In genomic region chr2:135279209-135279608, GRCh38 we compare ENCODE assay signal across 28 cellular contexts.
A peak's percentile ranks its signal among the peaks of the same experiment; 100 is the strongest.
DNase-seq lines count a peak whose midpoint lies in the region; ATAC-seq, FAIRE-seq and TF ChIP-seq lines count a peak whose summit lies in the region.
"Had no signal": no experiment of that assay in that cellular context is flagged by ENCODE, and none has a peak within 500 bp of the region (broad histone marks: within the 10 kb centered on the region; RNA-seq: fewer than 3 reads in every experiment).

No MANE protein-coding gene starts in this region.

- no peak for TF ChIP-seq POLR2A in HepG2 (IDR thresholded peaks at IDR 0.05; ENCODE audit: insufficient read depth in 1 of 2, low read depth in 2 of 2, low read length in 2 of 2)
- no peak for TF ChIP-seq POLR2A in right lobe of liver (IDR thresholded peaks at IDR 0.05)

- intact Hi-C loops in HepG2 (cut with micrococcal nuclease; ENCODE audit: unreplicated experiment) (no loop called here), right lobe of liver (cut with DNase I) (no loop called here), psoas muscle (cut with DNase I) (no loop called here)

- H3K27me3 ChIP-seq in HepG2 (ENCODE audit: control insufficient read depth in 1 of 2, insufficient read depth in 2 of 2, low read length in 2 of 2) (no peaks in the 10 kb centered on the region), right lobe of liver (no peaks in the 10 kb centered on the region), psoas muscle (ENCODE audit: insufficient read depth in 3 of 3, low read length in 2 of 3) (no peaks in the 10 kb centered on the region)
- H3K27me3 ChIP-seq: BLaER1 treated with 17β-estradiol and CSF1 and Interleukin-3, amounts not matched to agents 10 nM and 100 nM had no signal

- H3K36me3 ChIP-seq in HepG2 (replicated peaks in 1 of 2; ENCODE audit: control insufficient read depth in 1 of 2, insufficient read depth in 2 of 2, low read length in 2 of 2): no peaks in the 10 kb centered on the region
- H3K36me3 ChIP-seq in right lobe of liver: no peaks in the 10 kb centered on the region
- no peaks in the 10 kb centered on the region for H3K36me3 ChIP-seq in SK-N-MC (ENCODE audit: insufficient read depth, low read length)
- H3K36me3 ChIP-seq in psoas muscle (ENCODE audit: insufficient read depth in 1 of 2, low read depth in 1 of 2): no peaks in the 10 kb centered on the region

- CTCF ChIA-PET in HepG2 (lab: Yijun Ruan, JAX; ENCODE audit: low intra/inter-chr PET ratio, low total read pairs): no interaction called here

- in situ Hi-C loops in HepG2 (cut with HindIII; ENCODE audit: extremely low pct_ligation_motif_present, low pct_unique_long_range_greater_than_20kb): no loop called here

- TF ChIP-seq EP300 in HepG2 (IDR thresholded peaks at IDR 0.05; ENCODE audit: low read depth in 2 of 2, low read length in 2 of 2): no peak
- TF ChIP-seq EP300 in HepG2 (CRISPR knock-in tag; IDR thresholded peaks at IDR 0.05; ENCODE audit: borderline replicate concordance): no peak

- no peaks in the 10 kb centered on the region for H3K79me2 ChIP-seq in HepG2 (ENCODE audit: insufficient read depth, low read length)

- H3K9ac ChIP-seq in HepG2 (ENCODE audit: insufficient read depth, low read depth, low read length) (no peak overlapping the region), SK-N-MC (ENCODE audit: insufficient read length) (no peak overlapping the region)
- H3K9ac ChIP-seq: BLaER1 treated with 17β-estradiol and CSF1 and Interleukin-3, amounts not matched to agents 10 nM and 100 nM; GM23248 had no signal

- H3K27ac ChIP-seq in HepG2 (ENCODE audit: extremely low read length, insufficient read depth, low read length) (no peak overlapping the region), right lobe of liver (no peak overlapping the region), SK-N-MC (peak overlapping the region; percentile 29; the same call in 1 of the 2 replicates), psoas muscle (no peak overlapping the region)
- H3K27ac ChIP-seq: A549; BLaER1 treated with 17β-estradiol and CSF1 and Interleukin-3, amounts not matched to agents 10 nM and 100 nM; GM23248 had no signal

- TF ChIP-seq CTCF in HepG2 (CRISPR knock-in tag; IDR thresholded peaks at IDR 0.05) (no peak), right lobe of liver (IDR thresholded peaks at IDR 0.05) (no peak), psoas muscle (IDR thresholded peaks at IDR 0.05) (no peak)

- H3K9me3 ChIP-seq in HepG2 (ENCODE audit: low read length) (no peaks in the 10 kb centered on the region), right lobe of liver (no peaks in the 10 kb centered on the region), SK-N-MC (ENCODE audit: low read depth, low read length) (no peaks in the 10 kb centered on the region), psoas muscle (no peaks in the 10 kb centered on the region)
- H3K9me3 ChIP-seq: A549 had no signal

- no peak for TF ChIP-seq RAD21 in HepG2 (CRISPR knock-in tag; IDR thresholded peaks at IDR 0.05)

- H3K4me1 ChIP-seq in HepG2 (ENCODE audit: insufficient read depth, low read length): peaks cover 15% of the 10 kb centered on the region
- peaks cover 0 to 11% (median 0%) of the 10 kb centered on the region in 4 donors for H3K4me1 ChIP-seq in right lobe of liver
- peaks cover 3% of the 10 kb centered on the region for H3K4me1 ChIP-seq in psoas muscle
- H3K4me1 ChIP-seq: A549; BLaER1 treated with 17β-estradiol and CSF1 and Interleukin-3, amounts not matched to agents 10 nM and 100 nM had no signal

- no peaks in the 10 kb centered on the region for H4K20me1 ChIP-seq in HepG2 (ENCODE audit: insufficient read depth, low read length)
- H4K20me1 ChIP-seq: BLaER1 treated with 17β-estradiol and CSF1 and Interleukin-3, amounts not matched to agents 10 nM and 100 nM had no signal

- no peak overlapping the region for H3K4me3 ChIP-seq in HepG2 (replicated peaks in 1 of 3; ENCODE audit: insufficient read depth in 1 of 3, low read depth in 2 of 3, low read length in 3 of 3)
- no peak overlapping the region for H3K4me3 ChIP-seq in right lobe of liver
- no peak overlapping the region for H3K4me3 ChIP-seq in SK-N-MC
- no peak overlapping the region for H3K4me3 ChIP-seq in psoas muscle
- H3K4me3 ChIP-seq: A549; BLaER1 treated with 17β-estradiol and CSF1 and Interleukin-3, amounts not matched to agents 10 nM and 100 nM; GM23248 had no signal

- H2AFZ ChIP-seq in HepG2 (ENCODE audit: low read length): no peak overlapping the region
- H2AFZ ChIP-seq: GM23248 had no signal

- H3K4me2 ChIP-seq in HepG2 (ENCODE audit: low read depth, low read length): no peak overlapping the region
- H3K4me2 ChIP-seq: A549; BLaER1 treated with 17β-estradiol and CSF1 and Interleukin-3, amounts not matched to agents 10 nM and 100 nM had no signal

- POLR2A ChIA-PET in HepG2 (lab: Yijun Ruan, JAX): no interaction called here

- no TSS peak for BruUV-seq in HepG2 (replicated peaks; lab: Mats Ljungman, UMichigan)

- DNase-seq in HepG2 (ENCODE audit: low spot score) (no peak), right lobe of liver (no peak), NCI-H187 (lab: John Stamatoyannopoulos, UW) (peak; percentile 25 to 58), SK-N-MC (ENCODE audit: low read depth, low spot score) (no peak), putamen (ENCODE audit: low spot score) (peak; percentile 37), psoas muscle (no peak)
- no peak for DNase-seq in activated CD4-positive, alpha-beta T cell treated with anti-CD3 and anti-CD28 coated beads for 48 hours
- DNase-seq: AML-193; CD4-positive, alpha-beta T cell; GM23248; H9; KG1; MM.1S; NCI-H1930; NCI-H2107; NCI-H510A; NCI-H69; T-helper 17 cell; T1000 had no signal

- ATAC-seq in HepG2 (no peak), right lobe of liver (no peak), GM18520 (IDR thresholded peaks at IDR 0.05; ENCODE audit: unreplicated experiment) (no peak), psoas muscle (no peak)
- ATAC-seq: A549, SK-N-SH treated with all-trans-retinoic acid at 6 μM for 48 hours, T-helper 17 cell had no signal

- FAIRE-seq in HepG2 (lab: Jason Lieb, UNC): no peak
- FAIRE-seq: A549, D721Med, GM12892, GM19239, HTR-8/SVneo, RCC 7860 had no signal

TF ChIP-seq in HepG2, 621 proteins besides CTCF, POLR2A, EP300 and RAD21:
- TF ChIP-seq RFX1 (IDR thresholded peaks at IDR 0.05): peak; percentile 40; the same call in 1 of the 2 replicates
- no peak for TF ChIP-seq YEATS2 (CRISPR knock-in tag; IDR thresholded peaks at IDR 0.05; ENCODE audit: borderline replicate concordance)

Comparison
In these comparisons a context has a peak if more than half of its experiments do, and no peak if none do; other contexts are left out.
1. DNase-seq: peak in NCI-H187 (2 of 2) and putamen (single experiment); none in HepG2 (single experiment), right lobe of liver (0 of 3), SK-N-MC (single experiment), activated CD4-positive, alpha-beta T cell treated with anti-CD3 and anti-CD28 coated beads for 48 hours (single experiment) and psoas muscle (0 of 2).